12 cellular contexts compared by ENCODE assay signal in genomic region chrX:111352424-111352823, GRCh38. TPM values are rescaled to one million over a fixed set of nuclear protein-coding genes. Genes with fewer than 3 reads are reported as not detected.
DNase-seq lines count a peak whose midpoint lies in the region; ATAC-seq and TF ChIP-seq lines count a peak whose summit lies in the region.
"Had no signal": no experiment of that assay in that cellular context is flagged by ENCODE, and none has a peak within 500 bp of the region (broad histone marks: within the 10 kb centered on the region; RNA-seq: fewer than 3 reads in every experiment).

No MANE protein-coding gene starts in this region.

- H3K27me3 ChIP-seq in thoracic aorta (replicated peaks; ENCODE audit: insufficient read depth) = no peaks in the 10 kb centered on the region
- H3K27me3 ChIP-seq: thyroid gland had no signal

- H3K9me3 ChIP-seq in thoracic aorta = no peaks in the 10 kb centered on the region
- H3K9me3 ChIP-seq: thyroid gland had no signal

- intact Hi-C loops in left cardiac atrium (cut with DNase I) = no loop called here

- no peak for TF ChIP-seq CTCF in thoracic aorta (IDR thresholded peaks at IDR 0.05)

- no peak overlapping the region for H3K4me3 ChIP-seq in thoracic aorta
- H3K4me3 ChIP-seq: thyroid gland had no signal

- H3K4me1 ChIP-seq in thoracic aorta (ENCODE audit: control insufficient read depth in 1 of 2, low read depth in 2 of 2) = peaks cover 0 to 14% of the 10 kb centered on the region in 2 donors
- H3K4me1 ChIP-seq: thyroid gland had no signal

- DNase-seq in NCI-H146 (lab: John Stamatoyannopoulos, UW) (peak; percentile 28), NCI-H146 treated with DMSO at 0.1 percent for 48 hours (lab: John Stamatoyannopoulos, UW; ENCODE audit: unreplicated experiment) (no peak), RPMI7951 (ENCODE audit: low read depth) (peak; percentile 62), left cardiac atrium (peak; percentile 32), thoracic aorta (ENCODE audit: low spot score) (peak; percentile 2), NCI-H2196 (lab: John Stamatoyannopoulos, UW; ENCODE audit: unreplicated experiment) (no peak)
- no peak for DNase-seq in activated CD4-positive, alpha-beta T cell treated with anti-CD3 and anti-CD28 coated beads, Interleukin-2, amount 50 U/mL, for 4 hours
- DNase-seq: NCI-H2029 had no signal

- ATAC-seq in left cardiac atrium (peak in 1 of 2 donors; percentile 63), thoracic aorta (ENCODE audit: insufficient number of reproducible peaks, low FRiP score, low read depth) (peak; percentile 82), GM19324 (IDR thresholded peaks at IDR 0.05; ENCODE audit: low FRiP score, unreplicated experiment) (no peak)

- peak overlapping the region in 1 of 2 donors; percentile 17 for H3K27ac ChIP-seq in thoracic aorta
- H3K27ac ChIP-seq: 22Rv1, thyroid gland had no signal

- H3K36me3 ChIP-seq in thoracic aorta = no peaks in the 10 kb centered on the region
- H3K36me3 ChIP-seq: thyroid gland had no signal

RNA-seq across cellular contexts. Expression of gene DCX, which starts 59.6 kb away (rescaled TPM):
- not detected in 2 replicates for total RNA-seq in RPMI7951 (2014; rRNA removed; shearing (Covaris generic))
- total RNA-seq in left cardiac atrium (not detected), thoracic aorta (not detected)
- total RNA-seq: activated T-helper 2 cell treated with anti-CD3 and anti-CD28 coated beads, Interferon-gamma antibody, Interleukin-2, Interleukin-4, amounts not matched to agents 10 μg/mL and 5 μg/mL and 100 μg/mL, durations not matched to agents 14 hours and 24 hours and 36 hours; thyroid gland had no signal

Comparison
In these comparisons a context has a peak if more than half of its experiments do, and no peak if none do; other contexts are left out.
1. DNase-seq: peak in NCI-H146 (single experiment), RPMI7951 (single experiment), left cardiac atrium (single experiment) and thoracic aorta (single experiment); none in NCI-H146 treated with DMSO at 0.1 percent for 48 hours (single experiment), activated CD4-positive, alpha-beta T cell treated with anti-CD3 and anti-CD28 coated beads, Interleukin-2, amount 50 U/mL, for 4 hours (0 of 2) and NCI-H2196 (single experiment).